In genomic region chr17:50725769-50726655, GRCh38 we compare ENCODE assay signal across 26 cellular contexts. TPM values are rescaled to one million over a fixed set of nuclear protein-coding genes. Genes with fewer than 3 reads are reported as not detected.
DNase-seq lines count a peak whose midpoint lies in the region; ATAC-seq and TF ChIP-seq lines count a peak whose summit lies in the region.
"Had no signal": no experiment of that assay in that cellular context is flagged by ENCODE, and none has a peak within 500 bp of the region (broad histone marks: within the 10 kb centered on the region; RNA-seq: fewer than 3 reads in every experiment).

No MANE protein-coding gene starts in this region.

- H3K4me2 ChIP-seq in HCT116 (ENCODE audit: low read length) (no peak overlapping the region), trophoblast cell (ENCODE audit: low read length) (no peak overlapping the region)

- H3K79me2 ChIP-seq in HCT116 (ENCODE audit: insufficient read depth, low read length): peaks cover 100% of the 10 kb centered on the region
- peaks cover 40% of the 10 kb centered on the region for H3K79me2 ChIP-seq in trophoblast cell (ENCODE audit: control insufficient read depth, insufficient read depth, low read length, poor library complexity)

- H4K8ac ChIP-seq in trophoblast cell (ENCODE audit: low read depth, low read length): no peak overlapping the region

- no peak overlapping the region for H3K4me3 ChIP-seq in HCT116 (replicated peaks in 1 of 2; ENCODE audit: low read depth in 1 of 2, low read length in 2 of 2)
- H3K4me3 ChIP-seq in duodenal mucosa (ENCODE audit: low read depth in 1 of 2, low read length in 2 of 2): peak overlapping the region; percentile 14 to 27
- no peak overlapping the region for H3K4me3 ChIP-seq in trophoblast cell (ENCODE audit: low read depth, low read length)
- H3K4me3 ChIP-seq: breast epithelium, colonic mucosa, thyroid gland had no signal

- CTCF ChIA-PET in HCT116 (lab: Charles Lee): no interaction called here

- H2BK12ac ChIP-seq in trophoblast cell (ENCODE audit: low read length): no peak overlapping the region

- H4K20me1 ChIP-seq in HCT116 (ENCODE audit: insufficient read depth): peaks cover 88% of the 10 kb centered on the region

- peaks cover 20% of the 10 kb centered on the region for H3K36me3 Mint-ChIP-seq in activated CD4-positive, alpha-beta T cell treated with anti-CD3 and anti-CD28 coated beads, Interleukin-2, amount 10 ng/mL, durations not matched to agents 24 days and 14 days (ENCODE audit: low read depth)

- no peak overlapping the region for H2AK5ac ChIP-seq in trophoblast cell (ENCODE audit: low read length)

- TF ChIP-seq RAD21 in HCT116 (IDR thresholded peaks at IDR 0.05; ENCODE audit: low read depth): no peak

- no peak overlapping the region for H3K27ac Mint-ChIP-seq in activated CD4-positive, alpha-beta T cell treated with anti-CD3 and anti-CD28 coated beads, Interleukin-2, amount 10 ng/mL, durations not matched to agents 24 days and 14 days
- H3K27ac Mint-ChIP-seq: stimulated activated effector memory CD8-positive, alpha-beta T cell treated with anti-CD3 and anti-CD28 coated beads, Interleukin-12 subunit alpha, Interleukin-12 subunit beta, amount 100 ng/mL, for 72 hours had no signal

- no peak overlapping the region for H3K23ac ChIP-seq in trophoblast cell (ENCODE audit: low read length)

- H3K9me3 ChIP-seq in HCT116 (ENCODE audit: control insufficient read depth in 1 of 2, insufficient read depth in 1 of 2, low read depth in 1 of 2, low read length in 2 of 2) (no peaks in the 10 kb centered on the region), duodenal mucosa (ENCODE audit: control insufficient read depth in 1 of 2, low read length in 2 of 2) (no peaks in the 10 kb centered on the region), trophoblast cell (ENCODE audit: insufficient read depth, low read depth, low read length) (peaks cover 2% of the 10 kb centered on the region)
- H3K9me3 ChIP-seq: breast epithelium, colonic mucosa, thyroid gland had no signal

- H3K27me3 ChIP-seq in HCT116 (ENCODE audit: insufficient read depth, low read length) (no peaks in the 10 kb centered on the region), duodenal mucosa (ENCODE audit: control insufficient read depth in 1 of 2, insufficient read depth in 2 of 2, low read length in 2 of 2) (no peaks in the 10 kb centered on the region), trophoblast cell (ENCODE audit: insufficient read depth, low read length) (no peaks in the 10 kb centered on the region)
- H3K27me3 ChIP-seq: breast epithelium, colonic mucosa, thyroid gland had no signal

- H3K14ac ChIP-seq in trophoblast cell (ENCODE audit: low read length): no peak overlapping the region

- no peak overlapping the region for H4K91ac ChIP-seq in trophoblast cell (ENCODE audit: low read depth, low read length)

- H4K12ac ChIP-seq in trophoblast cell (ENCODE audit: low read depth, low read length): no peak overlapping the region

- no peak for TF ChIP-seq CTCF in HCT116 (IDR thresholded peaks at IDR 0.05 in 2 of 3, conservative IDR thresholded peaks at IDR 0.05 in 1 of 3; ENCODE audit: borderline replicate concordance in 1 of 3, insufficient read depth in 1 of 3, low read depth in 2 of 3, low read length in 2 of 3)

- DNase-seq in activated CD4-positive, alpha-beta T cell treated with anti-CD3 and anti-CD28 coated beads, Interleukin-2, amount 10 ng/mL, durations not matched to agents 24 days and 14 days: peak; percentile 49
- no peak for DNase-seq in activated CD4-positive, alpha-beta T cell treated with anti-CD3 and anti-CD28 coated beads for 1 hour
- DNase-seq in HCT116 (ENCODE audit: low read depth, low spot score) (no peak), trophoblast cell (no peak), NCI-H2196 (lab: John Stamatoyannopoulos, UW; ENCODE audit: unreplicated experiment) (no peak), NCI-H510A treated with DMSO at 0.1 percent for 48 hours (lab: John Stamatoyannopoulos, UW) (no peak)
- DNase-seq: 8988T; activated CD4-positive, alpha-beta T cell treated with anti-CD3 and anti-CD28 coated beads for 48 hours; activated effector memory CD4-positive, alpha-beta T cell treated with Interleukin-2 at 50 U/mL for 16 hours; Calu3; colonic mucosa; left cardiac atrium; NCI-H1092; NCI-H187 treated with DMSO at 0.1 percent for 48 hours; NCI-H774; nephron progenitor cell; SHP77 treated with DMSO at 0.1 percent for 48 hours; stimulated activated CD4-positive, alpha-beta T cell treated with anti-CD3 and anti-CD28 coated beads, Interleukin-2, amount 100 ng/mL, for 24 hours; thyroid gland had no signal

- RAD21 ChIA-PET in HCT116 (lab: Charles Lee; ENCODE audit: low non-redundant PET in 1 of 2, low total read pairs in 2 of 2, uncharacterized antibody in 2 of 2, unreplicated experiment in 2 of 2): no interaction called here

- H2BK5ac ChIP-seq in trophoblast cell (ENCODE audit: low read depth, low read length, poor library complexity): no peak overlapping the region

- no peak overlapping the region for H3K27ac ChIP-seq in HCT116 (ENCODE audit: low read depth, low read length)
- H3K27ac ChIP-seq in duodenal mucosa (ENCODE audit: low read depth, low read length): no peak overlapping the region
- H3K27ac ChIP-seq in trophoblast cell (ENCODE audit: low read depth, low read length): no peak overlapping the region
- H3K27ac ChIP-seq: breast epithelium, colonic mucosa, thyroid gland had no signal

- H3K27me3 Mint-ChIP-seq in activated CD4-positive, alpha-beta T cell treated with anti-CD3 and anti-CD28 coated beads, Interleukin-2, amount 10 ng/mL, durations not matched to agents 24 days and 14 days: no peaks in the 10 kb centered on the region

- peak overlapping the region; percentile 98 for H3K4ac ChIP-seq in trophoblast cell (ENCODE audit: low read depth, low read length)

- peaks cover 26% of the 10 kb centered on the region for H3K4me1 Mint-ChIP-seq in activated CD4-positive, alpha-beta T cell treated with anti-CD3 and anti-CD28 coated beads, Interleukin-2, amount 10 ng/mL, durations not matched to agents 24 days and 14 days

- H3K9me3 Mint-ChIP-seq in activated CD4-positive, alpha-beta T cell treated with anti-CD3 and anti-CD28 coated beads, Interleukin-2, amount 10 ng/mL, durations not matched to agents 24 days and 14 days: no peaks in the 10 kb centered on the region
- H3K9me3 Mint-ChIP-seq: nephron progenitor cell; stimulated activated effector memory CD8-positive, alpha-beta T cell treated with anti-CD3 and anti-CD28 coated beads, Interleukin-12 subunit alpha, Interleukin-12 subunit beta, amount 100 ng/mL, for 72 hours had no signal

- no peak for TF ChIP-seq POLR2A in HCT116 (IDR thresholded peaks at IDR 0.05; ENCODE audit: borderline replicate concordance, extremely low read depth, insufficient read depth, insufficient read length)

- H3K18ac ChIP-seq in trophoblast cell (ENCODE audit: low read length): no peak overlapping the region

- H3K79me1 ChIP-seq in trophoblast cell (ENCODE audit: low read length): no peaks in the 10 kb centered on the region

- peaks cover 41 to 66% of the 10 kb centered on the region in 2 experiments for H3K4me1 ChIP-seq in HCT116 (ENCODE audit: control insufficient read depth in 1 of 2, insufficient read depth in 2 of 2, low read length in 2 of 2)
- H3K4me1 ChIP-seq in duodenal mucosa (ENCODE audit: control insufficient read depth in 1 of 2, insufficient read depth in 2 of 2, low read length in 2 of 2): peaks cover 53 to 65% of the 10 kb centered on the region in 2 donors
- H3K4me1 ChIP-seq in trophoblast cell (ENCODE audit: control insufficient read depth in 1 of 2, insufficient read depth in 2 of 2, low read length in 2 of 2): peaks cover 5 to 14% of the 10 kb centered on the region in 2 experiments

- H2BK120ac ChIP-seq in trophoblast cell (ENCODE audit: insufficient read depth, low read length, poor library complexity): no peak overlapping the region

- no peak overlapping the region for H2AFZ ChIP-seq in HCT116 (ENCODE audit: low read depth, low read length, poor library complexity, severe bottlenecking)
- no peak overlapping the region for H2AFZ ChIP-seq in trophoblast cell (ENCODE audit: insufficient read depth, low read length, poor library complexity)

- H3K9me2 ChIP-seq in HCT116 (ENCODE audit: insufficient read depth): no peaks in the 10 kb centered on the region

- BruUV-seq in HCT116 (replicated peaks; lab: Mats Ljungman, UMichigan): no TSS peak

- ATAC-seq in HCT116: no peak
- no peak for ATAC-seq in GM18867 (IDR thresholded peaks at IDR 0.05; ENCODE audit: unreplicated experiment)
- ATAC-seq: left cardiac atrium; stimulated activated effector memory CD8-positive, alpha-beta T cell treated with anti-CD3 and anti-CD28 coated beads, Interleukin-12 subunit alpha, Interleukin-12 subunit beta, amount 100 ng/mL, for 72 hours had no signal

- no CpG with 5 or more reads among the region's 12 CpGs for WGBS in trophoblast cell (ENCODE audit: extremely low coverage, insufficient coverage, insufficient read length)

- POLR2A ChIA-PET in HCT116 (lab: Charles Lee): no interaction called here

- no peak overlapping the region for H3K4me3 Mint-ChIP-seq in activated CD4-positive, alpha-beta T cell treated with anti-CD3 and anti-CD28 coated beads, Interleukin-2, amount 10 ng/mL, durations not matched to agents 24 days and 14 days
- H3K4me3 Mint-ChIP-seq: nephron progenitor cell had no signal

- intact Hi-C loops in activated CD4-positive, alpha-beta T cell treated with anti-CD3 and anti-CD28 coated beads, Interleukin-2, amount 10 ng/mL, durations not matched to agents 24 days and 14 days (cut with micrococcal nuclease): no loop called here
- intact Hi-C loops in HCT116 (cut with micrococcal nuclease): no loop called here

- H3K36me3 ChIP-seq in HCT116 (ENCODE audit: control insufficient read depth in 1 of 2, insufficient read depth in 2 of 2, low read length in 2 of 2) (peaks cover 10 to 17% of the 10 kb centered on the region in 2 experiments; a peak in 3 of 4 replicates), duodenal mucosa (ENCODE audit: control insufficient read depth in 1 of 2, insufficient read depth in 2 of 2, low read length in 2 of 2) (peaks cover 0 to 3% of the 10 kb centered on the region in 2 donors), trophoblast cell (ENCODE audit: control insufficient read depth in 1 of 2, insufficient read depth in 2 of 2, low read length in 2 of 2) (peaks cover 2 to 7% of the 10 kb centered on the region in 2 experiments)
- H3K36me3 ChIP-seq: breast epithelium, colonic mucosa, thyroid gland had no signal

- no peak overlapping the region for H3K9ac ChIP-seq in HCT116 (ENCODE audit: low read length)
- no peak overlapping the region for H3K9ac ChIP-seq in duodenal mucosa (ENCODE audit: low read depth in 1 of 2, low read length in 2 of 2)
- no peak overlapping the region for H3K9ac ChIP-seq in trophoblast cell (ENCODE audit: low read length)

RNA-seq across cellular contexts. Expression of gene LUC7L3, which starts 6.6 kb away (rescaled TPM):
- 125 and 133 TPM in 2 replicates for total RNA-seq in activated CD4-positive, alpha-beta T cell treated with anti-CD3 and anti-CD28 coated beads, Interleukin-2, amount 10 ng/mL, durations not matched to agents 24 days and 14 days
- total RNA-seq in HCT116 (2021; ENCODE audit: unreplicated experiment): 184 TPM
- polyA plus RNA-seq in HCT116 (2012): 65.6 and 97.0 TPM in 2 replicates
- polyA plus RNA-seq in trophoblast cell (2013): 128 and 131 TPM in 2 replicates

RNA-seq across cellular contexts. Expression of gene ANKRD40, which starts 18.3 kb away (rescaled TPM):
- 47.7 and 49.8 TPM in 2 replicates for total RNA-seq in activated CD4-positive, alpha-beta T cell treated with anti-CD3 and anti-CD28 coated beads, Interleukin-2, amount 10 ng/mL, durations not matched to agents 24 days and 14 days
- total RNA-seq in HCT116 (2021; ENCODE audit: unreplicated experiment): 72.0 TPM
- 20.0 and 26.1 TPM in 2 replicates for polyA plus RNA-seq in HCT116 (2012)
- 19.4 and 20.6 TPM in 2 replicates for polyA plus RNA-seq in trophoblast cell (2013)

RNA-seq across cellular contexts. Expression of gene ANKRD40CL, which starts 41.3 kb away (rescaled TPM):
- total RNA-seq in activated CD4-positive, alpha-beta T cell treated with anti-CD3 and anti-CD28 coated beads, Interleukin-2, amount 10 ng/mL, durations not matched to agents 24 days and 14 days: not detected in 2 replicates
- 0.57 TPM for total RNA-seq in HCT116 (2021; ENCODE audit: unreplicated experiment)
- polyA plus RNA-seq in HCT116 (2012): not detected in 2 replicates
- not detected in 2 replicates for polyA plus RNA-seq in trophoblast cell (2013)
- total RNA-seq: breast epithelium, Calu3, Daoy, fibroblast of lung, glomerular endothelial cell, left cardiac atrium, thyroid gland had no signal
- polyA plus RNA-seq: fibroblast of lung had no signal

Comparison
In these comparisons a context has a peak if more than half of its experiments do, and no peak if none do; other contexts are left out.
1. H3K4me3 ChIP-seq: peak in duodenal mucosa (2 of 2); none in HCT116 (0 of 2) and trophoblast cell (single experiment).